In genomic region chr2:156663757-156664409, GRCh38 we compare ENCODE assay signal across 10 cellular contexts.
DNase-seq lines count a peak whose midpoint lies in the region; ATAC-seq and TF ChIP-seq lines count a peak whose summit lies in the region.
"Had no signal": no experiment of that assay in that cellular context is flagged by ENCODE, and none has a peak within 500 bp of the region (broad histone marks: within the 10 kb centered on the region; RNA-seq: fewer than 3 reads in every experiment).

No MANE protein-coding gene starts in this region.

- H3K4me1 Mint-ChIP-seq in activated T-helper 17 cell treated with anti-CD3 and anti-CD28 coated beads, Interleukin-2, amount 50 U/mL, for 72 hours = no peaks in the 10 kb centered on the region

- ATAC-seq in GM18858 (IDR thresholded peaks at IDR 0.05; ENCODE audit: unreplicated experiment) (peak; percentile 72), GM21526 (IDR thresholded peaks at IDR 0.05; ENCODE audit: low FRiP score, unreplicated experiment) (peak; percentile 90), HG03135 (IDR thresholded peaks at IDR 0.05; ENCODE audit: unreplicated experiment) (peak; percentile 85), GM18505 (IDR thresholded peaks at IDR 0.05; ENCODE audit: unreplicated experiment) (no peak)
- no peak for ATAC-seq in activated T-helper 17 cell treated with anti-CD3 and anti-CD28 coated beads, Interleukin-2, amount 50 U/mL, for 72 hours (replicated peaks)

- peaks cover 3% of the 10 kb centered on the region for H3K9me3 Mint-ChIP-seq in activated T-helper 17 cell treated with anti-CD3 and anti-CD28 coated beads, Interleukin-2, amount 50 U/mL, for 72 hours

- H3K4me3 Mint-ChIP-seq in activated T-helper 17 cell treated with anti-CD3 and anti-CD28 coated beads, Interleukin-2, amount 50 U/mL, for 72 hours = peak overlapping the region; percentile 11

- H3K27ac Mint-ChIP-seq in activated T-helper 17 cell treated with anti-CD3 and anti-CD28 coated beads, Interleukin-2, amount 50 U/mL, for 72 hours = peak overlapping the region; percentile 10

- TF ChIP-seq POLR2A in GM18505 (IDR thresholded peaks at IDR 0.05; ENCODE audit: borderline replicate concordance, extremely low read depth, insufficient read depth, insufficient read length) = no peak

- H3K36me3 Mint-ChIP-seq in activated T-helper 17 cell treated with anti-CD3 and anti-CD28 coated beads, Interleukin-2, amount 50 U/mL, for 72 hours (ENCODE audit: low read depth) = no peaks in the 10 kb centered on the region

- no peaks in the 10 kb centered on the region for H3K27me3 Mint-ChIP-seq in activated T-helper 17 cell treated with anti-CD3 and anti-CD28 coated beads, Interleukin-2, amount 50 U/mL, for 72 hours

- DNase-seq in NCI-H526 treated with DMSO at 0.1 percent for 48 hours (lab: John Stamatoyannopoulos, UW) (no peak), hepatic stellate cell (ENCODE audit: low spot score) (no peak), AG08396 (ENCODE audit: low spot score) (no peak)
- DNase-seq: KG1, retina had no signal

Comparison
In these comparisons a context has a peak if more than half of its experiments do, and no peak if none do; other contexts are left out.
1. ATAC-seq: peak in GM18858 (single experiment), GM21526 (single experiment) and HG03135 (single experiment); none in activated T-helper 17 cell treated with anti-CD3 and anti-CD28 coated beads, Interleukin-2, amount 50 U/mL, for 72 hours (single experiment) and GM18505 (single experiment).